In genomic region chr1:226831953-226832352, GRCh38 we compare ENCODE assay signal across 1 cellular context.
TF ChIP-seq lines count a peak whose summit lies in the region.

No MANE protein-coding gene starts in this region.

TF ChIP-seq in HCT116, 20 proteins besides CTCF, POLR2A, EP300 and RAD21 (continued from another document):
- TF ChIP-seq ZBTB33 (IDR thresholded peaks at IDR 0.05; ENCODE audit: extremely low read depth, insufficient replicate concordance, low read length): no peak
- no peak for TF ChIP-seq ZNF274 (IDR thresholded peaks at IDR 0.05; ENCODE audit: low read depth, low read length)
- TF ChIP-seq CEBPB (IDR thresholded peaks at IDR 0.05; ENCODE audit: low read depth): no peak
- no peak for TF ChIP-seq SRF (IDR thresholded peaks at IDR 0.05; ENCODE audit: low read depth)
- no peak for TF ChIP-seq POLR2AphosphoS5 (IDR thresholded peaks at IDR 0.05; ENCODE audit: low read depth, low read length)
- no peak for TF ChIP-seq EZH2phosphoT487 (IDR thresholded peaks at IDR 0.05; ENCODE audit: borderline replicate concordance)
- no peak for TF ChIP-seq SP1 (IDR thresholded peaks at IDR 0.05; ENCODE audit: low read depth)
- no peak for TF ChIP-seq EGR1 (IDR thresholded peaks at IDR 0.05; ENCODE audit: low read depth)
- no peak for TF ChIP-seq ELF1 (IDR thresholded peaks at IDR 0.05; ENCODE audit: borderline replicate concordance, low read depth)
- peak; percentile 50; the same call in 1 of the 2 replicates for TF ChIP-seq FOSL1 (IDR thresholded peaks at IDR 0.05; ENCODE audit: low read depth)
- TF ChIP-seq YY1 (IDR thresholded peaks at IDR 0.05; ENCODE audit: extremely low read depth, insufficient replicate concordance, low read depth, low read length): no peak
